ENCODE assay signal across 18 cellular contexts in genomic region chr11:76071090-76071489, GRCh38.
"Had no signal": no experiment of that assay in that cellular context is flagged by ENCODE, and none has a peak within 500 bp of the region (broad histone marks: within the 10 kb centered on the region; RNA-seq: fewer than 3 reads in every experiment).

No MANE protein-coding gene starts in this region.

- H3K27ac ChIP-seq: cardiac muscle cell, esophagus squamous epithelium, heart right ventricle, tibial artery had no signal

- DNase-seq: activated CD4-positive, alpha-beta memory T cell treated with anti-CD3 and anti-CD28 coated beads, Interleukin-2, amount 10 ng/mL, durations not matched to agents 7 days and 5 days; activated CD4-positive, alpha-beta T cell treated with anti-CD3 and anti-CD28 coated beads for 4 hours; activated CD8-positive, alpha-beta memory T cell treated with anti-CD3 and anti-CD28 coated beads, Interleukin-2, amount 10 ng/mL, durations not matched to agents 7 days and 5 days; effector memory CD8-positive, alpha-beta T cell; esophagus squamous epithelium; heart right ventricle; immature natural killer cell; nucleus accumbens; retina; stimulated activated CD4-positive, alpha-beta T cell treated with anti-CD3 and anti-CD28 coated beads, Interleukin-1b, Interleukin-23, amount 100 ng/mL, for 48 hours; stimulated activated CD8-positive, alpha-beta memory T cell treated with anti-CD3 and anti-CD28 coated beads, Interleukin-4, amount 100 ng/mL, for 48 hours; stimulated activated naive CD8-positive, alpha-beta T cell treated with anti-CD3 and anti-CD28 coated beads, Interleukin-15, Interleukin-2, amounts not matched to agents 100 U/mL and 50 U/mL, for 24 hours; substantia nigra; tibial artery had no signal

- H3K27me3 ChIP-seq: cardiac muscle cell, esophagus squamous epithelium, heart right ventricle, tibial artery had no signal

- H3K4me3 Mint-ChIP-seq: activated CD4-positive, alpha-beta memory T cell treated with anti-CD3 and anti-CD28 coated beads, Interleukin-2, amount 10 ng/mL, durations not matched to agents 7 days and 5 days; activated CD8-positive, alpha-beta memory T cell treated with anti-CD3 and anti-CD28 coated beads, Interleukin-2, amount 10 ng/mL, durations not matched to agents 7 days and 5 days; activated naive CD8-positive, alpha-beta T cell; effector memory CD8-positive, alpha-beta T cell; immature natural killer cell; natural killer cell treated with Interleukin-12 subunit alpha and Interleukin-12 subunit beta and Interleukin-15 and Interleukin-18, amount 100 ng/mL, for 72 hours; WTC11 had no signal

- H3K4me1 Mint-ChIP-seq: activated CD4-positive, alpha-beta memory T cell treated with anti-CD3 and anti-CD28 coated beads, Interleukin-2, amount 10 ng/mL, durations not matched to agents 7 days and 5 days; activated CD8-positive, alpha-beta memory T cell treated with anti-CD3 and anti-CD28 coated beads, Interleukin-2, amount 10 ng/mL, durations not matched to agents 7 days and 5 days had no signal

- H3K9me3 Mint-ChIP-seq: effector memory CD8-positive, alpha-beta T cell; immature natural killer cell; natural killer cell treated with Interleukin-12 subunit alpha and Interleukin-12 subunit beta and Interleukin-15 and Interleukin-18, amount 100 ng/mL, for 72 hours; WTC11 had no signal

- ATAC-seq: activated CD8-positive, alpha-beta memory T cell treated with anti-CD3 and anti-CD28 coated beads, Interleukin-2, amount 10 ng/mL, durations not matched to agents 7 days and 5 days; effector memory CD8-positive, alpha-beta T cell; heart right ventricle; natural killer cell treated with Interleukin-12 subunit alpha and Interleukin-12 subunit beta and Interleukin-15 and Interleukin-18, amount 100 ng/mL, for 72 hours; stimulated activated naive CD8-positive, alpha-beta T cell treated with anti-CD3 and anti-CD28 coated beads, Interleukin-15, Interleukin-2, amounts not matched to agents 100 U/mL and 50 U/mL, for 24 hours; WTC11 had no signal

- H3K27ac Mint-ChIP-seq: activated CD4-positive, alpha-beta memory T cell treated with anti-CD3 and anti-CD28 coated beads, Interleukin-2, amount 10 ng/mL, durations not matched to agents 7 days and 5 days; activated CD8-positive, alpha-beta memory T cell treated with anti-CD3 and anti-CD28 coated beads, Interleukin-2, amount 10 ng/mL, durations not matched to agents 7 days and 5 days; activated naive CD8-positive, alpha-beta T cell; effector memory CD8-positive, alpha-beta T cell; immature natural killer cell; natural killer cell treated with Interleukin-12 subunit alpha and Interleukin-12 subunit beta and Interleukin-15 and Interleukin-18, amount 100 ng/mL, for 72 hours; WTC11 had no signal

- H3K27me3 Mint-ChIP-seq: activated CD4-positive, alpha-beta memory T cell treated with anti-CD3 and anti-CD28 coated beads, Interleukin-2, amount 10 ng/mL, durations not matched to agents 7 days and 5 days; activated CD8-positive, alpha-beta memory T cell treated with anti-CD3 and anti-CD28 coated beads, Interleukin-2, amount 10 ng/mL, durations not matched to agents 7 days and 5 days; activated naive CD8-positive, alpha-beta T cell; effector memory CD8-positive, alpha-beta T cell; natural killer cell treated with Interleukin-12 subunit alpha and Interleukin-12 subunit beta and Interleukin-15 and Interleukin-18, amount 100 ng/mL, for 72 hours had no signal

- H3K4me3 ChIP-seq: cardiac muscle cell, esophagus squamous epithelium, heart right ventricle, tibial artery had no signal

- H3K36me3 Mint-ChIP-seq: natural killer cell treated with Interleukin-12 subunit alpha and Interleukin-12 subunit beta and Interleukin-15 and Interleukin-18, amount 100 ng/mL, for 72 hours had no signal

- H3K36me3 ChIP-seq: cardiac muscle cell had no signal
